ENCODE assay signal across 14 cellular contexts in genomic region chr5:34497031-34497808, GRCh38.
DNase-seq lines count a peak whose midpoint lies in the region; ATAC-seq and TF ChIP-seq lines count a peak whose summit lies in the region.
"Had no signal": no experiment of that assay in that cellular context is flagged by ENCODE, and none has a peak within 500 bp of the region (broad histone marks: within the 10 kb centered on the region; RNA-seq: fewer than 3 reads in every experiment).

No MANE protein-coding gene starts in this region.

- TF ChIP-seq CTCF in AG10803 (conservative IDR thresholded peaks at IDR 0.05; ENCODE audit: low read length): no peak
- TF ChIP-seq CTCF in fibroblast of villous mesenchyme (IDR thresholded peaks at IDR 0.05; ENCODE audit: insufficient read depth, low read depth, low read length): no peak

- H3K27ac ChIP-seq in trophoblast cell (ENCODE audit: low read depth, low read length): peak overlapping the region; percentile 5

- H3K14ac ChIP-seq in trophoblast cell (ENCODE audit: low read length): peak overlapping the region; percentile 12

- peak overlapping the region; percentile 8 for H2AFZ ChIP-seq in trophoblast cell (ENCODE audit: insufficient read depth, low read length, poor library complexity)

- H3K9ac ChIP-seq in trophoblast cell (ENCODE audit: low read length): no peak overlapping the region

- peak; percentile 64 for DNase-seq in AG10803 (ENCODE audit: low read depth)
- peak; percentile 66 to 92 for DNase-seq in NCI-H446 (lab: John Stamatoyannopoulos, UW)
- DNase-seq in fibroblast of villous mesenchyme (ENCODE audit: low read depth): peak; percentile 94
- no peak for DNase-seq in trophoblast cell
- no peak for DNase-seq in activated CD4-positive, CD25-positive, alpha-beta regulatory T cell (lab: John Stamatoyannopoulos, UW)
- DNase-seq in NCI-H1694 (lab: John Stamatoyannopoulos, UW): no peak
- no peak for DNase-seq in hepatic stellate cell (ENCODE audit: low spot score)
- DNase-seq: activated CD4-positive, CD25-positive, alpha-beta regulatory T cell treated with anti-CD3 and anti-CD28 coated beads, Interleukin-2, amount 50 U/mL, for 72 hours; GDM1; H9; stimulated activated CD4-positive, alpha-beta T cell treated with anti-CD3 and anti-CD28 coated beads, Interleukin-4, amount 100 ng/mL, for 24 hours; stimulated activated naive CD8-positive, alpha-beta T cell treated with anti-CD3 and anti-CD28 coated beads, Interleukin-15, amount 100 ng/mL, for 72 hours had no signal

- H3K9me3 ChIP-seq in trophoblast cell (ENCODE audit: insufficient read depth, low read depth, low read length): no peaks in the 10 kb centered on the region
- H3K9me3 ChIP-seq: breast epithelium had no signal

- peaks cover 7 to 10% of the 10 kb centered on the region in 2 experiments for H3K4me1 ChIP-seq in trophoblast cell (ENCODE audit: control insufficient read depth in 1 of 2, insufficient read depth in 2 of 2, low read length in 2 of 2)
- H3K4me1 ChIP-seq: breast epithelium had no signal

- peak overlapping the region; percentile 16 for H3K18ac ChIP-seq in trophoblast cell (ENCODE audit: low read length)

- H2BK120ac ChIP-seq in trophoblast cell (ENCODE audit: insufficient read depth, low read length, poor library complexity): peak overlapping the region; percentile 68

- H3K4me2 ChIP-seq in trophoblast cell (ENCODE audit: low read length): no peak overlapping the region

- peak overlapping the region; percentile 22 for H4K12ac ChIP-seq in trophoblast cell (ENCODE audit: low read depth, low read length)

- H3K4ac ChIP-seq in trophoblast cell (ENCODE audit: low read depth, low read length): no peak overlapping the region

- peaks cover 9% of the 10 kb centered on the region for H3K79me1 ChIP-seq in trophoblast cell (ENCODE audit: low read length)

- H3K27me3 ChIP-seq in trophoblast cell (ENCODE audit: insufficient read depth, low read length): no peaks in the 10 kb centered on the region

- no peak overlapping the region for H3K4me3 ChIP-seq in AG10803 (ENCODE audit: low read length)
- no peak overlapping the region for H3K4me3 ChIP-seq in fibroblast of villous mesenchyme (ENCODE audit: low read depth, low read length)
- no peak overlapping the region for H3K4me3 ChIP-seq in trophoblast cell (ENCODE audit: low read depth, low read length)
- H3K4me3 ChIP-seq: breast epithelium had no signal

- peaks cover 2% of the 10 kb centered on the region for H3K79me2 ChIP-seq in trophoblast cell (ENCODE audit: control insufficient read depth, insufficient read depth, low read length, poor library complexity)

- peak overlapping the region; percentile 81 for H4K91ac ChIP-seq in trophoblast cell (ENCODE audit: low read depth, low read length)

- H4K8ac ChIP-seq in trophoblast cell (ENCODE audit: low read depth, low read length): peak overlapping the region; percentile 55

- H2BK12ac ChIP-seq in trophoblast cell (ENCODE audit: low read length): peak overlapping the region; percentile 52

- peak overlapping the region; percentile 64 for H2AK5ac ChIP-seq in trophoblast cell (ENCODE audit: low read length)

- no CpG with 5 or more reads among the region's 11 CpGs for WGBS in trophoblast cell (ENCODE audit: extremely low coverage, insufficient coverage, insufficient read length)

- no peak overlapping the region for H3K23ac ChIP-seq in trophoblast cell (ENCODE audit: low read length)

- H2BK5ac ChIP-seq in trophoblast cell (ENCODE audit: low read depth, low read length, poor library complexity): peak overlapping the region; percentile 5

- H3K36me3 ChIP-seq in trophoblast cell (ENCODE audit: control insufficient read depth in 1 of 2, insufficient read depth in 2 of 2, low read length in 2 of 2): no peaks in the 10 kb centered on the region
- H3K36me3 ChIP-seq: breast epithelium had no signal

- ATAC-seq in GM19023 (IDR thresholded peaks at IDR 0.05; ENCODE audit: unreplicated experiment): no peak
- ATAC-seq: stimulated activated naive CD8-positive, alpha-beta T cell treated with anti-CD3 and anti-CD28 coated beads, Interleukin-15, amount 100 ng/mL, for 72 hours had no signal

Comparison
In these comparisons a context has a peak if more than half of its experiments do, and no peak if none do; other contexts are left out.
1. DNase-seq: peak in AG10803 (single experiment), NCI-H446 (2 of 2) and fibroblast of villous mesenchyme (single experiment); none in trophoblast cell (0 of 2), activated CD4-positive, CD25-positive, alpha-beta regulatory T cell (0 of 4), NCI-H1694 (single experiment) and hepatic stellate cell (single experiment).